Comparison of ENCODE assay signal across 16 cellular contexts in genomic region chr3:135159848-135160247, GRCh38.
DNase-seq lines count a peak whose midpoint lies in the region; ATAC-seq and TF ChIP-seq lines count a peak whose summit lies in the region.
"Had no signal": no experiment of that assay in that cellular context is flagged by ENCODE, and none has a peak within 500 bp of the region (broad histone marks: within the 10 kb centered on the region; RNA-seq: fewer than 3 reads in every experiment).

No MANE protein-coding gene starts in this region.

- H3K36me3 Mint-ChIP-seq in GM23338 (ENCODE audit: low read depth) (no peaks in the 10 kb centered on the region), Caco-2 (ENCODE audit: insufficient read depth, unreplicated experiment) (no peaks in the 10 kb centered on the region)

- peaks cover 7% of the 10 kb centered on the region for H3K4me1 ChIP-seq in GM23338 (ENCODE audit: insufficient read depth)
- H3K4me1 ChIP-seq in Caco-2, result no peaks in the 10 kb centered on the region

- intact Hi-C loops in Caco-2 (cut with micrococcal nuclease; ENCODE audit: unreplicated experiment), result no loop called here

- no peaks in the 10 kb centered on the region for H3K27me3 ChIP-seq in GM23338 (ENCODE audit: insufficient read depth)
- no peaks in the 10 kb centered on the region; the same call in 1 of the 2 replicates for H3K27me3 ChIP-seq in Caco-2 (replicated peaks; ENCODE audit: control insufficient read depth, insufficient read depth, low read length)

- POLR2A ChIA-PET in Caco-2 (lab: Charles Lee), result no interaction called here

- no peak overlapping the region for H2AFZ ChIP-seq in GM23338

- no peaks in the 10 kb centered on the region for H4K20me1 ChIP-seq in GM23338 (replicated peaks; ENCODE audit: insufficient read depth)

- H3K9me3 ChIP-seq in Caco-2, result no peaks in the 10 kb centered on the region

- H3K9me2 ChIP-seq in GM23338 (ENCODE audit: insufficient read depth), result no peaks in the 10 kb centered on the region

- H3K27ac ChIP-seq in GM23338 (ENCODE audit: low read depth) (no peak overlapping the region), coronary artery (no peak overlapping the region)

- H3K9me3 Mint-ChIP-seq in GM23338, result no peaks in the 10 kb centered on the region
- H3K9me3 Mint-ChIP-seq in Caco-2 (ENCODE audit: unreplicated experiment), result no peaks in the 10 kb centered on the region
- H3K9me3 Mint-ChIP-seq: H9 had no signal

- peak overlapping the region; percentile 38; the same call in 1 of the 2 replicates for H3K4me2 ChIP-seq in GM23338

- CTCF ChIA-PET in Caco-2 (lab: Charles Lee), result no interaction called here

- no peak overlapping the region for H3K4me3 Mint-ChIP-seq in GM23338
- H3K4me3 Mint-ChIP-seq in Caco-2 (ENCODE audit: unreplicated experiment), result no peak overlapping the region
- H3K4me3 Mint-ChIP-seq: H9 had no signal

- H3K36me3 ChIP-seq in GM23338 (ENCODE audit: insufficient read depth), result no peaks in the 10 kb centered on the region
- H3K36me3 ChIP-seq in Caco-2 (ENCODE audit: control insufficient read depth, insufficient read depth, low read length), result no peaks in the 10 kb centered on the region

- no peak overlapping the region for H3K4me3 ChIP-seq in GM23338
- H3K4me3 ChIP-seq in coronary artery, result no peak overlapping the region
- no peak overlapping the region for H3K4me3 ChIP-seq in Caco-2 (ENCODE audit: low read depth, low read length)

- DNase-seq in GM23338 (ENCODE audit: low spot score), result no peak
- peak; percentile 79 for DNase-seq in NCI-H146 (lab: John Stamatoyannopoulos, UW)
- peak; percentile 14 for DNase-seq in coronary artery (ENCODE audit: low spot score)
- peak; percentile 37 for DNase-seq in retina
- no peak for DNase-seq in Caco-2
- DNase-seq in NCI-H748 treated with DMSO at 0.1 percent for 48 hours (lab: John Stamatoyannopoulos, UW), result no peak
- DNase-seq: DMS79 treated with DMSO at 0.1 percent for 48 hours; GF-D8; H9; NCI-H1105; NCI-H1930; NCI-H524 treated with DMSO at 0.1 percent for 48 hours; NK-92 treated with Interleukin-12 subunit alpha and Interleukin-12 subunit beta, amount 100 ng/mL, for 24 hours; OCI-M1; SHP77 treated with DMSO at 0.1 percent for 48 hours had no signal

- H3K79me2 ChIP-seq in GM23338 (replicated peaks; ENCODE audit: insufficient read depth), result no peaks in the 10 kb centered on the region

- H3F3A ChIP-seq in GM23338 (replicated peaks; ENCODE audit: low read depth), result no peaks in the 10 kb centered on the region

- ATAC-seq in GM23338 (peak; percentile 38), GM18867 (IDR thresholded peaks at IDR 0.05; ENCODE audit: unreplicated experiment) (no peak)

- H3K27me3 Mint-ChIP-seq in GM23338 (ENCODE audit: insufficient read depth, low read depth, poor library complexity), result peaks cover 7% of the 10 kb centered on the region
- peaks cover 15% of the 10 kb centered on the region for H3K27me3 Mint-ChIP-seq in Caco-2 (ENCODE audit: insufficient read depth, unreplicated experiment)

- H3K4me1 Mint-ChIP-seq in GM23338 (peaks cover 21% of the 10 kb centered on the region), Caco-2 (ENCODE audit: low read depth, unreplicated experiment) (no peaks in the 10 kb centered on the region)

- no peak overlapping the region for H3K27ac Mint-ChIP-seq in GM23338
- H3K27ac Mint-ChIP-seq in Caco-2 (ENCODE audit: unreplicated experiment), result no peak overlapping the region
- H3K27ac Mint-ChIP-seq: H9 had no signal

- no TSS peak for BruUV-seq in Caco-2 (replicated peaks; lab: Mats Ljungman, UMichigan)

- TF ChIP-seq CTCF in GM23338 (conservative IDR thresholded peaks at IDR 0.05; ENCODE audit: low read depth in 2 of 2) (no peak), coronary artery (IDR thresholded peaks at IDR 0.05) (no peak), Caco-2 (IDR thresholded peaks at IDR 0.05; ENCODE audit: insufficient read depth in 1 of 2, low read depth in 1 of 2, low read length in 1 of 2, severe bottlenecking in 1 of 2, unreplicated experiment in 1 of 2) (no peak)

TF ChIP-seq in GM23338, 12 proteins besides CTCF, POLR2A, EP300 and RAD21 (continues in another document):
- no peak for TF ChIP-seq ETS1 (IDR thresholded peaks at IDR 0.05)
- no peak for TF ChIP-seq REST (IDR thresholded peaks at IDR 0.05; ENCODE audit: unreplicated experiment)
- no peak for TF ChIP-seq STAT1 (IDR thresholded peaks at IDR 0.05; ENCODE audit: unreplicated experiment)
- TF ChIP-seq NANOG (IDR thresholded peaks at IDR 0.05; ENCODE audit: borderline replicate concordance), result no peak
- TF ChIP-seq JUNB (IDR thresholded peaks at IDR 0.05; ENCODE audit: unreplicated experiment), result no peak
- TF ChIP-seq ZNF114 (CRISPR knock-in tag; IDR thresholded peaks at IDR 0.05), result no peak
- TF ChIP-seq EZH2 (IDR thresholded peaks at IDR 0.05; ENCODE audit: low read depth, unreplicated experiment), result no peak

Comparison
In these comparisons a context has a peak if more than half of its experiments do, and no peak if none do; other contexts are left out.
1. DNase-seq: peak in NCI-H146 (single experiment), coronary artery (single experiment) and retina (single experiment); none in GM23338 (single experiment), Caco-2 (0 of 2) and NCI-H748 treated with DMSO at 0.1 percent for 48 hours (single experiment).